Comparison of ENCODE assay signal across 1 cellular context in the genomic region with DNA sequence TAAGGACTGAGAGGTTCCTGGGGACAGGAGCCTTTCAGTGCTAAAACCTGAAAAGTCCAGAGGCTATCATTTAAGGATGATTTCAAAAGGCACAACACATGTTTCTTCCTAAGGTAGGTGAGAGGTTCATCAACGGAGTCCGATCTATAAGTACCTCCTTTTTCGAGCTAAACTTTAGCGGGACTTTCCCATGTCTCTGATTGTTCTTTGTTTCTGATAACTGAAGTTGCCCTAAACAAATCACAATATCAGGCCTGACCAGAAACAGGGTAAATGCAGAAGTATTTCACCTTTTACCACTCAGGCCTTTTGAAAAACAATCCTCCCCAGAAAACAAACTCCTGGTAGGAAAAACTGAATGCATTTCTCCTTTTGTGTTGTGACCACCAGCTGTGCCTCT.
TF ChIP-seq lines count a peak whose summit lies in the region.

No MANE protein-coding gene starts in this region.

TF ChIP-seq in H1, 55 proteins besides CTCF, POLR2A, EP300 and RAD21:
- no peak for TF ChIP-seq ATF2 (IDR thresholded peaks at IDR 0.05; ENCODE audit: low read length)
- no peak for TF ChIP-seq SP4 (IDR thresholded peaks at IDR 0.05; ENCODE audit: low read length)
